ENCODE assay signal across 9 cellular contexts in the genomic region with DNA sequence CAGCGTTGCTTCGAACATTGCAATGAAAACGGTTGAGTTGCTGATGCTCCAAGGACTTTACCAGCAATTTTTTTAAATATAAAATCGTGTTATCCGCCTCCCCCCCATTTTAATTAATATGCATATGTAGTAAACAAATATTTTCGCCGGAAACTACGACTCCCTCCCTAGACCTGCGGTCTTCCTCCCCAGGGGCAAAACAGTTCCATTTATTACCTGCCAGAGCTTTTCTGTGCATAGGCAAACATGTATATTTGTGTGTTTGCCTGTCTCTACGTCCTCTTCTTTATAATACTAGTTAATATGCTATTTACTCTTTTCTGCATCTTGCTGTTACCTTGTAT. TPM values are rescaled to one million over a fixed set of nuclear protein-coding genes. Genes with fewer than 3 reads are reported as not detected.
A peak's percentile ranks its signal among the peaks of the same experiment; 100 is the strongest.
DNase-seq lines count a peak whose midpoint lies in the region; ATAC-seq and TF ChIP-seq lines count a peak whose summit lies in the region.
"Had no signal": no experiment of that assay in that cellular context is flagged by ENCODE, and none has a peak within 500 bp of the region (broad histone marks: within the 10 kb centered on the region; RNA-seq: fewer than 3 reads in every experiment).

No MANE protein-coding gene starts in this region.

- peaks cover 1% of the 10 kb centered on the region for H3K36me3 Mint-ChIP-seq in MCF 10A (ENCODE audit: insufficient read depth, unreplicated experiment)

- peak overlapping the region; percentile 84 for H3K27ac ChIP-seq in neural cell (ENCODE audit: low read length)

- DNase-seq in NCI-H1092 treated with DMSO at 0.1 percent for 48 hours (lab: John Stamatoyannopoulos, UW), result peak; percentile 5
- DNase-seq in NCI-H1092 (lab: John Stamatoyannopoulos, UW), result no peak
- DNase-seq in MCF 10A (ENCODE audit: unreplicated experiment), result no peak
- DNase-seq in H4 (ENCODE audit: low spot score), result no peak
- no peak for DNase-seq in medulla oblongata (ENCODE audit: extremely low spot score)
- DNase-seq in activated CD4-positive, alpha-beta T cell treated with anti-CD3 and anti-CD28 coated beads, Interleukin-2, amount 50 U/mL, for 1 hour, result no peak

- H3K27me3 Mint-ChIP-seq in MCF 10A (ENCODE audit: insufficient read depth, unreplicated experiment), result no peaks in the 10 kb centered on the region

- H4K20me1 ChIP-seq in neural cell (ENCODE audit: insufficient read depth), result no peaks in the 10 kb centered on the region

- peak overlapping the region; percentile 83 for H3K9ac ChIP-seq in neural cell (ENCODE audit: low read length)

- POLR2A ChIA-PET in MCF 10A (lab: Yijun Ruan, JAX), result interaction anchor here (0.7 to 3.0 kb wide), 16 partner anchors 8 to 211 kb away, joined by 3 to 22 read pairs (median 8); partner anchors contain the start of genes CCPG1, PIERCE2, PIGB and PIGBOS1

- H3F3A ChIP-seq in neural cell (ENCODE audit: insufficient read depth, low read length, poor library complexity, severe bottlenecking), result no peaks in the 10 kb centered on the region

- BruUV-seq in MCF 10A (replicated peaks; lab: Mats Ljungman, UMichigan), result TSS peak; percentile 58

- peak overlapping the region; percentile 48 for H3K4me2 ChIP-seq in neural cell (ENCODE audit: low read length)

- H3K4me1 Mint-ChIP-seq in MCF 10A (ENCODE audit: insufficient read depth, unreplicated experiment), result peaks cover 13% of the 10 kb centered on the region

- peak overlapping the region; percentile 82 for H3K4me3 ChIP-seq in neural cell (ENCODE audit: low read length)

- no peak overlapping the region for H3K27ac Mint-ChIP-seq in MCF 10A (ENCODE audit: low read depth, unreplicated experiment)

- no peaks in the 10 kb centered on the region for H3K27me3 ChIP-seq in neural cell (ENCODE audit: insufficient read depth, low read depth, low read length)

- CTCF ChIA-PET in MCF 10A (lab: Yijun Ruan, JAX), result interaction anchor here (0.7 to 2.4 kb wide), 5 partner anchors 9 to 1234 kb away, joined by 3 to 12 read pairs (median 6); no protein-coding TSS in a partner anchor

- intact Hi-C loops in MCF 10A (cut with micrococcal nuclease), result loop anchor here (1.0 kb wide), 1 partner anchor 93 kb away; no protein-coding TSS in a partner anchor

- peak; percentile 22 for TF ChIP-seq RAD21 in neural cell (conservative IDR thresholded peaks at IDR 0.05)

- no peak overlapping the region for H3K4me3 Mint-ChIP-seq in MCF 10A (ENCODE audit: unreplicated experiment)
- H3K4me3 Mint-ChIP-seq: activated T-cell treated with anti-CD3 and anti-CD28 coated beads, Interleukin-2, amount 50 U/mL, for 4 hours had no signal

- H3K9me3 Mint-ChIP-seq in MCF 10A (ENCODE audit: unreplicated experiment), result peaks cover 8% of the 10 kb centered on the region

- H3K36me3 ChIP-seq in neural cell (ENCODE audit: insufficient read depth, low read length), result no peaks in the 10 kb centered on the region

- peak; percentile 4 for ATAC-seq in HG03108 (IDR thresholded peaks at IDR 0.05; ENCODE audit: unreplicated experiment)

- peaks cover 37% of the 10 kb centered on the region for H3K79me2 ChIP-seq in neural cell (replicated peaks; ENCODE audit: insufficient read depth, low read length)

- no peaks in the 10 kb centered on the region for H3K9me3 ChIP-seq in neural cell (ENCODE audit: low read length)

- no peak for TF ChIP-seq EP300 in neural cell (conservative IDR thresholded peaks at IDR 0.05; ENCODE audit: poor library complexity, severe bottlenecking)

- no peak for TF ChIP-seq CTCF in MCF 10A (IDR thresholded peaks at IDR 0.05; ENCODE audit: unreplicated experiment)
- no peak for TF ChIP-seq CTCF in neural cell (IDR thresholded peaks at IDR 0.05; ENCODE audit: poor library complexity, severe bottlenecking)

- H2AFZ ChIP-seq in neural cell (ENCODE audit: low read depth, low read length), result peak overlapping the region; percentile 89

- no peaks in the 10 kb centered on the region for H3K9me2 ChIP-seq in neural cell (ENCODE audit: insufficient read depth, low read length)

TF ChIP-seq in neural cell, 6 proteins besides CTCF, POLR2A, EP300 and RAD21:
- TF ChIP-seq SMC3 (conservative IDR thresholded peaks at IDR 0.05; ENCODE audit: poor library complexity) (peak; percentile 10), POLR2AphosphoS5 (IDR thresholded peaks at IDR 0.05) (no peak)

RNA-seq across cellular contexts. Expression of gene RSL24D1, which starts 0.6 kb away (rescaled TPM):
- total RNA-seq in MCF 10A (2022), result 162 and 167 TPM in 2 replicates
- 184 and 227 TPM in 2 replicates for polyA plus RNA-seq in neural cell
- 122 and 136 TPM in 2 replicates for polyA minus RNA-seq in neural cell
- 125 and 145 TPM in 2 replicates for total RNA-seq in H4 (2014; rRNA removed; shearing (Covaris generic))
